16 cellular contexts compared by ENCODE assay signal in the genomic region with DNA sequence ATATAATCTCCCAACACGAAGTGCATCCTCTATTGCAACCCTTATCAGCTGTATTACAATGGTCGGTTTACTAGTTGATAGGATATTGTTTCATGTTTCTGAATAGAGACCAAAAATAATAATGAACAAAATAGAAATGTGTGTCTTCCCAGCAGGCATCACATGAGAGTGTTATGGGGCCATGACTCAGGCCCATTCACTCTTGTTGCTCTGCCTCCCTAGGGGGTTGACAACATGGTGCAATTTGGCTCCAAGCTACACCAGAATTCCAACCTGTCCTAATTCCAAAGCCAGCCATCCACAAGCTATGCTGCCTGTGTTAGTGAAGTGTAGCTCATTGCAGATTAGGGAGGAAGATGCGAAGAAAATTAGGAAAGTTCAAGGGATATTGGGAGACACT.
"Had no signal": no experiment of that assay in that cellular context is flagged by ENCODE, and none has a peak within 500 bp of the region (broad histone marks: within the 10 kb centered on the region; RNA-seq: fewer than 3 reads in every experiment).

No MANE protein-coding gene starts in this region.

- H3K27me3 ChIP-seq: cardiac muscle cell, gastroesophageal sphincter, heart right ventricle, ovary, right lobe of liver, testis had no signal

- H3K4me3 ChIP-seq: cardiac muscle cell, gastroesophageal sphincter, heart right ventricle, lower lobe of right lung, ovary, right lobe of liver, spleen, testis had no signal

- H3K4me1 Mint-ChIP-seq: naive thymus-derived CD4-positive, alpha-beta T cell; stimulated activated naive CD8-positive, alpha-beta T cell treated with anti-CD3 and anti-CD28 coated beads, Interleukin-15, amount 100 ng/mL, for 72 hours; T-cell had no signal

- H3K9me3 Mint-ChIP-seq: activated T-helper 2 cell treated with anti-CD3 and anti-CD28 coated beads, Interferon-gamma antibody, Interleukin-2, Interleukin-4, amounts not matched to agents 10 μg/mL and 5 μg/mL and 100 μg/mL, durations not matched to agents 14 hours and 24 hours and 36 hours had no signal

- H3K27ac Mint-ChIP-seq: activated T-helper 2 cell treated with anti-CD3 and anti-CD28 coated beads, Interferon-gamma antibody, Interleukin-2, Interleukin-4, amounts not matched to agents 10 μg/mL and 5 μg/mL and 100 μg/mL, durations not matched to agents 14 hours and 24 hours and 36 hours; naive thymus-derived CD4-positive, alpha-beta T cell; stimulated activated naive CD8-positive, alpha-beta T cell treated with anti-CD3 and anti-CD28 coated beads, Interleukin-15, amount 100 ng/mL, for 72 hours; T-cell had no signal

- H3K36me3 ChIP-seq: cardiac muscle cell, gastroesophageal sphincter, heart right ventricle, lower lobe of right lung, ovary, right lobe of liver, spleen had no signal

- H3K9me3 ChIP-seq: gastroesophageal sphincter, heart right ventricle, lower lobe of right lung, ovary, right lobe of liver, testis had no signal

- H3K27ac ChIP-seq: cardiac muscle cell, gastroesophageal sphincter, heart right ventricle, lower lobe of right lung, ovary, right lobe of liver, spleen, testis had no signal

- H3K4me3 Mint-ChIP-seq: naive thymus-derived CD4-positive, alpha-beta T cell; stimulated activated naive CD8-positive, alpha-beta T cell treated with anti-CD3 and anti-CD28 coated beads, Interleukin-15, amount 100 ng/mL, for 72 hours; T-cell had no signal

- H3K4me1 ChIP-seq: gastroesophageal sphincter, lower lobe of right lung, right lobe of liver, spleen, testis had no signal

- ATAC-seq: left cardiac atrium; lower lobe of right lung; naive thymus-derived CD4-positive, alpha-beta T cell; right lobe of liver; stimulated activated naive CD8-positive, alpha-beta T cell treated with anti-CD3 and anti-CD28 coated beads, Interleukin-15, amount 100 ng/mL, for 72 hours; T-cell had no signal

- DNase-seq: activated CD4-positive, CD25-positive, alpha-beta regulatory T cell treated with anti-CD3 and anti-CD28 coated beads, Interleukin-2, amount 50 U/mL, for 72 hours; activated naive CD4-positive, alpha-beta T cell treated with anti-CD3 and anti-CD28 coated beads, Interleukin-2, amount 50 U/mL, for 16 hours; heart right ventricle; left cardiac atrium; lower lobe of right lung; naive thymus-derived CD4-positive, alpha-beta T cell; ovary; right lobe of liver; spleen; stimulated activated naive CD8-positive, alpha-beta T cell treated with anti-CD3 and anti-CD28 coated beads, Interleukin-15, amount 100 ng/mL, for 72 hours; T-cell; T1000; testis had no signal
